ENCODE assay signal across 7 cellular contexts in genomic region chrX:72094894-72095293, GRCh38. TPM values are rescaled to one million over a fixed set of nuclear protein-coding genes. Genes with fewer than 3 reads are reported as not detected.
DNase-seq lines count a peak whose midpoint lies in the region; ATAC-seq and TF ChIP-seq lines count a peak whose summit lies in the region.

No MANE protein-coding gene starts in this region.

- ATAC-seq in GM18517 (IDR thresholded peaks at IDR 0.05; ENCODE audit: unreplicated experiment) = peak; percentile 81
- ATAC-seq in HG02610 (IDR thresholded peaks at IDR 0.05; ENCODE audit: unreplicated experiment) = peak; percentile 89

- H3K27ac ChIP-seq in RWPE1 (no peak overlapping the region), SJCRH30 (no peak overlapping the region)

- POLR2A ChIA-PET in RWPE1 (lab: Yijun Ruan, JAX; ENCODE audit: low non-redundant PET) = no interaction called here

- DNase-seq in NCI-H748 treated with DMSO at 0.1 percent for 48 hours (lab: John Stamatoyannopoulos, UW) (peak; percentile 26), mucosa of gallbladder (ENCODE audit: low spot score) (peak; percentile 32), RWPE1 (ENCODE audit: low spot score) (no peak), SJCRH30 (no peak)
- DNase-seq in activated effector memory CD4-positive, alpha-beta T cell treated with anti-CD3 and anti-CD28 coated beads, Interleukin-2, amount 50 U/mL, for 16 hours = peak; percentile 88

- no peaks in the 10 kb centered on the region for H3K36me3 ChIP-seq in SJCRH30

- H3K27me3 ChIP-seq in SJCRH30 = no peaks in the 10 kb centered on the region

- H3K4me3 ChIP-seq in SJCRH30 = no peak overlapping the region

- H3K4me1 ChIP-seq in SJCRH30 = no peaks in the 10 kb centered on the region

- no peaks in the 10 kb centered on the region for H3K9me3 ChIP-seq in SJCRH30 (replicated peaks)

- CTCF ChIA-PET in RWPE1 (lab: Yijun Ruan, JAX) = no interaction called here

- TF ChIP-seq CTCF in RWPE1 (conservative IDR thresholded peaks at IDR 0.05; ENCODE audit: low read depth) = no peak

RNA-seq across cellular contexts. Expression of gene RTL5, which starts 36.8 kb away (rescaled TPM):
- 6.8 TPM for total RNA-seq in mucosa of gallbladder
- total RNA-seq in SJCRH30 (2014; rRNA removed; shearing (Covaris generic)) = 0.18 and 0.20 TPM in 2 replicates

Comparison
In these comparisons a context has a peak if more than half of its experiments do, and no peak if none do; other contexts are left out.
1. DNase-seq: peak in NCI-H748 treated with DMSO at 0.1 percent for 48 hours (single experiment), activated effector memory CD4-positive, alpha-beta T cell treated with anti-CD3 and anti-CD28 coated beads, Interleukin-2, amount 50 U/mL, for 16 hours (single experiment) and mucosa of gallbladder (single experiment); none in RWPE1 (single experiment) and SJCRH30 (0 of 2).